20 cellular contexts compared by ENCODE assay signal in genomic region chr16:23848958-23849357, GRCh38. TPM values are rescaled to one million over a fixed set of nuclear protein-coding genes. Genes with fewer than 3 reads are reported as not detected.
A peak's percentile ranks its signal among the peaks of the same experiment; 100 is the strongest.
DNase-seq lines count a peak whose midpoint lies in the region; ATAC-seq, FAIRE-seq and TF ChIP-seq lines count a peak whose summit lies in the region.
"Had no signal": no experiment of that assay in that cellular context is flagged by ENCODE, and none has a peak within 500 bp of the region (broad histone marks: within the 10 kb centered on the region; RNA-seq: fewer than 3 reads in every experiment).

No MANE protein-coding gene starts in this region.

- peak overlapping the region in 6 of 8 donors; percentile 7 to 76 (median 51) for H3K4me3 Mint-ChIP-seq in CD4-positive, alpha-beta memory T cell
- peak overlapping the region; percentile 20 for H3K4me3 Mint-ChIP-seq in activated CD8-positive, alpha-beta T cell treated with anti-CD3 and anti-CD28 coated beads for 36 hours
- H3K4me3 Mint-ChIP-seq in naive thymus-derived CD4-positive, alpha-beta T cell, result peak overlapping the region in 5 of 10 donors; percentile 25 to 62 (median 43)

- H3K27ac ChIP-seq in CD4-positive, alpha-beta memory T cell (ENCODE audit: low read depth, low read length), result no peak overlapping the region
- peak overlapping the region; percentile 19 for H3K27ac ChIP-seq in naive thymus-derived CD4-positive, alpha-beta T cell (ENCODE audit: low read depth, low read length)
- H3K27ac ChIP-seq: body of pancreas, colonic mucosa, GM23248, hepatocyte, VCaP had no signal

- H3K4me1 Mint-ChIP-seq in CD4-positive, alpha-beta memory T cell, result peaks cover 61 to 86% (median 72%) of the 10 kb centered on the region in 4 donors
- H3K4me1 Mint-ChIP-seq in activated CD8-positive, alpha-beta T cell treated with anti-CD3 and anti-CD28 coated beads for 36 hours (ENCODE audit: low read depth), result peaks cover 89% of the 10 kb centered on the region
- H3K4me1 Mint-ChIP-seq in naive thymus-derived CD4-positive, alpha-beta T cell, result peaks cover 62 to 91% (median 85%) of the 10 kb centered on the region in 7 donors

- intact Hi-C loops in CD4-positive, alpha-beta memory T cell (cut with micrococcal nuclease), result loop anchor here (1.0 kb wide), 1 partner anchor 11 kb away; no protein-coding TSS in a partner anchor
- intact Hi-C loops in activated CD8-positive, alpha-beta T cell treated with anti-CD3 and anti-CD28 coated beads for 36 hours (cut with micrococcal nuclease), result no loop called here
- intact Hi-C loops in naive thymus-derived CD4-positive, alpha-beta T cell (cut with micrococcal nuclease), result loop anchor here in 1 of 2 donors (1.0 to 2.0 kb wide), 3 partner anchors 8 to 14 kb away; partner anchors contain the start of gene PRKCB

- TF ChIP-seq POLR2A in GM12891 (IDR thresholded peaks at IDR 0.05; ENCODE audit: low read depth, low read length), result no peak

- no peaks in the 10 kb centered on the region for H3K9me3 ChIP-seq in CD4-positive, alpha-beta memory T cell (ENCODE audit: control insufficient read depth in 1 of 2, low read length in 2 of 2)
- no peaks in the 10 kb centered on the region for H3K9me3 ChIP-seq in naive thymus-derived CD4-positive, alpha-beta T cell (ENCODE audit: control insufficient read depth in 2 of 3, low read length in 3 of 3)
- H3K9me3 ChIP-seq: body of pancreas, colonic mucosa had no signal

- H3K27ac Mint-ChIP-seq in CD4-positive, alpha-beta memory T cell, result peak overlapping the region in 6 of 7 donors; percentile 25 to 90 (median 81)
- H3K27ac Mint-ChIP-seq in activated CD8-positive, alpha-beta T cell treated with anti-CD3 and anti-CD28 coated beads for 36 hours, result peak overlapping the region; percentile 92
- H3K27ac Mint-ChIP-seq in naive thymus-derived CD4-positive, alpha-beta T cell, result peak overlapping the region; percentile 17 to 89 (median 78)

- H3K4me3 ChIP-seq in CD4-positive, alpha-beta memory T cell (ENCODE audit: low read length in 2 of 2), result no peak overlapping the region
- H3K4me3 ChIP-seq in naive thymus-derived CD4-positive, alpha-beta T cell (ENCODE audit: low read length), result peak overlapping the region; percentile 5
- H3K4me3 ChIP-seq: body of pancreas, colonic mucosa, GM23248, hepatocyte, lung had no signal

- H3K36me3 Mint-ChIP-seq in CD4-positive, alpha-beta memory T cell, result peaks cover 12 to 44% of the 10 kb centered on the region in 2 donors
- H3K36me3 Mint-ChIP-seq in activated CD8-positive, alpha-beta T cell treated with anti-CD3 and anti-CD28 coated beads for 36 hours (ENCODE audit: low read depth), result peaks cover 90% of the 10 kb centered on the region
- peaks cover 3 to 62% (median 19%) of the 10 kb centered on the region in 5 donors for H3K36me3 Mint-ChIP-seq in naive thymus-derived CD4-positive, alpha-beta T cell

- H3K9me3 Mint-ChIP-seq in CD4-positive, alpha-beta memory T cell, result no peaks in the 10 kb centered on the region
- H3K9me3 Mint-ChIP-seq in activated CD8-positive, alpha-beta T cell treated with anti-CD3 and anti-CD28 coated beads for 36 hours, result peaks cover 31% of the 10 kb centered on the region
- H3K9me3 Mint-ChIP-seq in naive thymus-derived CD4-positive, alpha-beta T cell, result peaks cover 0 to 8% (median 0%) of the 10 kb centered on the region in 11 donors

- FAIRE-seq in GM12891 (lab: Jason Lieb, UNC) (peak; percentile 84), D721Med (lab: Jason Lieb, UNC) (no peak)
- FAIRE-seq: keratinocyte had no signal

- TF ChIP-seq CTCF in activated CD8-positive, alpha-beta T cell treated with anti-CD3 and anti-CD28 coated beads for 36 hours (IDR thresholded peaks at IDR 0.05), result no peak
- no peak for TF ChIP-seq CTCF in D721Med (IDR thresholded peaks at IDR 0.05; ENCODE audit: insufficient read depth, missing control alignments)

- no peaks in the 10 kb centered on the region for H3K27me3 Mint-ChIP-seq in CD4-positive, alpha-beta memory T cell
- no peaks in the 10 kb centered on the region for H3K27me3 Mint-ChIP-seq in activated CD8-positive, alpha-beta T cell treated with anti-CD3 and anti-CD28 coated beads for 36 hours
- H3K27me3 Mint-ChIP-seq in naive thymus-derived CD4-positive, alpha-beta T cell, result no peaks in the 10 kb centered on the region

- ATAC-seq in activated CD8-positive, alpha-beta T cell treated with anti-CD3 and anti-CD28 coated beads for 36 hours, result peak; percentile 16
- ATAC-seq in naive thymus-derived CD4-positive, alpha-beta T cell, result no peak
- ATAC-seq: body of pancreas had no signal

- no peak for DNase-seq in CD4-positive, alpha-beta memory T cell
- DNase-seq in GM12891 (ENCODE audit: insufficient read length, low spot score) (no peak), D721Med (ENCODE audit: insufficient read length, low spot score) (no peak), inferior parietal cortex (ENCODE audit: extremely low spot score) (no peak), NCI-H1417 treated with DMSO at 0.1 percent for 48 hours (lab: John Stamatoyannopoulos, UW) (no peak)
- peak; percentile 30 for DNase-seq in activated CD8-positive, alpha-beta T cell treated with anti-CD3 and anti-CD28 coated beads for 36 hours
- no peak for DNase-seq in naive thymus-derived CD4-positive, alpha-beta T cell
- DNase-seq: AML-193; body of pancreas; colonic mucosa; GDM1; GM23248; NCI-H187 treated with DMSO at 0.1 percent for 48 hours; posterior cingulate gyrus; stimulated activated CD4-positive, alpha-beta T cell treated with anti-CD3 and anti-CD28 coated beads, Interleukin-2, amount 100 ng/mL, for 48 hours had no signal

- H3K27me3 ChIP-seq in CD4-positive, alpha-beta memory T cell (ENCODE audit: insufficient read depth, low read length), result no peaks in the 10 kb centered on the region
- H3K27me3 ChIP-seq in naive thymus-derived CD4-positive, alpha-beta T cell (ENCODE audit: control insufficient read depth in 2 of 2, insufficient read depth in 2 of 2, low read length in 2 of 2), result no peaks in the 10 kb centered on the region
- H3K27me3 ChIP-seq: body of pancreas, colonic mucosa had no signal

- POLR2A ChIA-PET in CD4-positive, alpha-beta memory T cell (lab: Charles Lee; ENCODE audit: partially characterized antibody), result interaction anchor here (0.9 to 1.4 kb wide), 3 partner anchors 9 to 13 kb away, joined by 3 read pairs; partner anchors contain the start of gene PRKCB
- POLR2A ChIA-PET in activated CD8-positive, alpha-beta T cell treated with anti-CD3 and anti-CD28 coated beads for 36 hours (lab: Charles Lee), result no interaction called here
- POLR2A ChIA-PET in naive thymus-derived CD4-positive, alpha-beta T cell (lab: Charles Lee), result interaction anchor here (0.9 to 1.4 kb wide), 2 partner anchors 13 to 18 kb away, joined by 3 to 4 read pairs; no protein-coding TSS in a partner anchor

- CTCF ChIA-PET in CD4-positive, alpha-beta memory T cell (lab: Charles Lee; ENCODE audit: partially characterized antibody), result interaction anchor here (1.5 to 2.3 kb wide), 2 partner anchors 9 to 12 kb away, joined by 4 to 7 read pairs; no protein-coding TSS in a partner anchor
- CTCF ChIA-PET in activated CD8-positive, alpha-beta T cell treated with anti-CD3 and anti-CD28 coated beads for 36 hours (lab: Charles Lee), result interaction anchor here (1.0 to 1.9 kb wide), 4 partner anchors 9 to 161 kb away, joined by 3 to 7 read pairs (median 5); no protein-coding TSS in a partner anchor
- CTCF ChIA-PET in naive thymus-derived CD4-positive, alpha-beta T cell (lab: Charles Lee), result interaction anchor here (0.9 to 1.6 kb wide), 4 partner anchors 15 to 45 kb away, joined by 3 to 4 read pairs (median 3); no protein-coding TSS in a partner anchor

- H3K36me3 ChIP-seq in CD4-positive, alpha-beta memory T cell (ENCODE audit: insufficient read depth, low read length), result peaks cover 2% of the 10 kb centered on the region
- no peaks in the 10 kb centered on the region for H3K36me3 ChIP-seq in naive thymus-derived CD4-positive, alpha-beta T cell (ENCODE audit: control insufficient read depth in 2 of 3, insufficient read depth in 3 of 3, low read length in 3 of 3)
- H3K36me3 ChIP-seq: colonic mucosa had no signal

- peaks cover 65% of the 10 kb centered on the region for H3K4me1 ChIP-seq in CD4-positive, alpha-beta memory T cell (ENCODE audit: insufficient read depth, low read length)
- H3K4me1 ChIP-seq in naive thymus-derived CD4-positive, alpha-beta T cell (ENCODE audit: control insufficient read depth in 2 of 2, insufficient read depth in 2 of 2, low read length in 2 of 2), result peaks cover 35 to 38% of the 10 kb centered on the region in 2 donors
- H3K4me1 ChIP-seq: body of pancreas, colonic mucosa had no signal

TF ChIP-seq in GM12891, 5 proteins besides CTCF, POLR2A, EP300 and RAD21:
- no peak for TF ChIP-seq TAF1 (IDR thresholded peaks at IDR 0.05; ENCODE audit: low read depth, low read length)
- TF ChIP-seq PAX5 (IDR thresholded peaks at IDR 0.05; ENCODE audit: insufficient read depth, low read length, severe bottlenecking), result no peak
- no peak for TF ChIP-seq POLR2AphosphoS5 (IDR thresholded peaks at IDR 0.05; ENCODE audit: low read depth, low read length)
- no peak for TF ChIP-seq SPI1 (IDR thresholded peaks at IDR 0.05; ENCODE audit: low read depth, low read length)
- no peak for TF ChIP-seq POU2F2 (IDR thresholded peaks at IDR 0.05; ENCODE audit: low read depth, low read length)

RNA-seq across cellular contexts. Expression of gene PRKCB, which starts 13.2 kb away (rescaled TPM):
- total RNA-seq in CD4-positive, alpha-beta memory T cell, result 100 to 1,000 TPM in 1 of 2 experiments, 10 to 100 TPM in 1; 98.1 to 106 TPM
- 10 to 100 TPM; 46.5 to 98.4 TPM for polyA plus RNA-seq in CD4-positive, alpha-beta memory T cell
- polyA plus RNA-seq in GM12891 (2012; ENCODE audit: low read depth, missing spikeins), result 98.4 TPM
- 100 to 1,000 TPM; 101 to 105 TPM for total RNA-seq in activated CD8-positive, alpha-beta T cell treated with anti-CD3 and anti-CD28 coated beads for 36 hours
- total RNA-seq in naive thymus-derived CD4-positive, alpha-beta T cell, result 100 to 1,000 TPM in 1 of 5 experiments, 10 to 100 TPM in 4; 72.5 to 180 (median 73.1) TPM
- polyA plus RNA-seq in naive thymus-derived CD4-positive, alpha-beta T cell, result 10 to 100 TPM; 32.4 to 56.2 TPM
- total RNA-seq: fibroblast of villous mesenchyme, GM23248 had no signal
- polyA plus RNA-seq: GM23248 had no signal
